5 cellular contexts compared by ENCODE assay signal in the genomic region with DNA sequence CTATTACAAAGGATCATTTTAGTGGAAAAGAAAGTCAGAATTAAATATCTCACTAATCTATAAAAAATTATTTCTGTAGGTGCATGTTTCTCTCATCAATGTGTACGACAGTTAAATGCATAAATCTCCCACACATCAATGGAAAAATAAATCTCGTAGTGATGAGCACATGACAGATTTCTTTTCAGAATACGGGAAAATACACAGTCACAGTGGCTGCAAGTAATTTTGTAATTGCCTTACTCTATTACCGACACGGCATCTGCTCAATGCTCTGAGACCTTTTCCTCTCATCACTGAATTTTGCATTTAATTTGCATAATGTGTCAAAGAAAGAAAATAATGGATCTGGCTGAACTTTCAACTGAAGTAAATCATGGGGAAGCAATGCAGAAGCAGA.
"Had no signal": no experiment of that assay in that cellular context is flagged by ENCODE, and none has a peak within 500 bp of the region (broad histone marks: within the 10 kb centered on the region; RNA-seq: fewer than 3 reads in every experiment).

No MANE protein-coding gene starts in this region.

- DNase-seq: H9, HCEC 1CT, IMR-90 had no signal

- H3K4me3 ChIP-seq: GM23338, K562 had no signal

- H3K4me3 Mint-ChIP-seq: GM23338, H9 had no signal

- H3K4me1 Mint-ChIP-seq: GM23338 had no signal

- H3K9me3 Mint-ChIP-seq: GM23338, H9 had no signal

- H3K27ac Mint-ChIP-seq: GM23338, H9 had no signal
